Comparison of ENCODE assay signal across 27 cellular contexts in genomic region chr1:55051621-55052020, GRCh38. TPM values are rescaled to one million over a fixed set of nuclear protein-coding genes. Genes with fewer than 3 reads are reported as not detected.
"Had no signal": no experiment of that assay in that cellular context is flagged by ENCODE, and none has a peak within 500 bp of the region (broad histone marks: within the 10 kb centered on the region; RNA-seq: fewer than 3 reads in every experiment).

No MANE protein-coding gene starts in this region.

- H3K9me3 Mint-ChIP-seq: activated CD4-positive, alpha-beta memory T cell treated with anti-CD3 and anti-CD28 coated beads, Interleukin-2, amount 10 ng/mL, durations not matched to agents 7 days and 5 days; activated naive CD4-positive, alpha-beta T cell treated with anti-CD3 and anti-CD28 coated beads, Interleukin-2, amount 50 U/mL, for 24 hours; activated T-cell treated with anti-CD3 and anti-CD28 coated beads, Interleukin-2, amount 50 U/mL, for 72 hours; activated T-helper 2 cell treated with anti-CD3 and anti-CD28 coated beads, Interferon-gamma antibody, Interleukin-2, Interleukin-4, amounts not matched to agents 10 μg/mL and 5 μg/mL and 100 μg/mL, durations not matched to agents 14 hours and 24 hours and 36 hours had no signal

- H3K4me1 ChIP-seq: breast epithelium had no signal

- H3K27me3 Mint-ChIP-seq: activated CD4-positive, alpha-beta memory T cell treated with anti-CD3 and anti-CD28 coated beads, Interleukin-2, amount 10 ng/mL, durations not matched to agents 7 days and 5 days; activated naive CD4-positive, alpha-beta T cell treated with anti-CD3 and anti-CD28 coated beads, Interleukin-2, amount 50 U/mL, for 24 hours had no signal

- H3K36me3 Mint-ChIP-seq: activated naive CD4-positive, alpha-beta T cell treated with anti-CD3 and anti-CD28 coated beads, Interleukin-2, amount 50 U/mL, for 24 hours had no signal

- H3K4me3 ChIP-seq: breast epithelium, K562 had no signal

- ATAC-seq: activated T-cell treated with anti-CD3 and anti-CD28 coated beads, Interleukin-2, amount 50 U/mL, for 72 hours; K562; PC-3; T-helper 17 cell had no signal

- H3K27me3 ChIP-seq: breast epithelium had no signal

- FAIRE-seq: K562, TTC549 had no signal

- H3K4me1 Mint-ChIP-seq: activated CD4-positive, alpha-beta memory T cell treated with anti-CD3 and anti-CD28 coated beads, Interleukin-2, amount 10 ng/mL, durations not matched to agents 7 days and 5 days; activated naive CD4-positive, alpha-beta T cell treated with anti-CD3 and anti-CD28 coated beads, Interleukin-2, amount 50 U/mL, for 24 hours; T-helper 17 cell had no signal

- H3K27ac Mint-ChIP-seq: activated CD4-positive, alpha-beta memory T cell treated with anti-CD3 and anti-CD28 coated beads, Interleukin-2, amount 10 ng/mL, durations not matched to agents 7 days and 5 days; activated naive CD4-positive, alpha-beta T cell treated with anti-CD3 and anti-CD28 coated beads, Interleukin-2, amount 50 U/mL, for 24 hours; activated T-cell treated with anti-CD3 and anti-CD28 coated beads, Interleukin-2, amount 50 U/mL, for 72 hours; activated T-helper 2 cell treated with anti-CD3 and anti-CD28 coated beads, Interferon-gamma antibody, Interleukin-2, Interleukin-4, amounts not matched to agents 10 μg/mL and 5 μg/mL and 100 μg/mL, durations not matched to agents 14 hours and 24 hours and 36 hours; T-helper 17 cell had no signal

- H3K4me3 Mint-ChIP-seq: activated CD4-positive, alpha-beta memory T cell treated with anti-CD3 and anti-CD28 coated beads, Interleukin-2, amount 10 ng/mL, durations not matched to agents 7 days and 5 days; activated naive CD4-positive, alpha-beta T cell treated with anti-CD3 and anti-CD28 coated beads, Interleukin-2, amount 50 U/mL, for 24 hours; activated T-cell treated with anti-CD3 and anti-CD28 coated beads, Interleukin-2, amount 50 U/mL, for 72 hours; T-helper 17 cell had no signal

- H3K9me3 ChIP-seq: breast epithelium had no signal

- H3K27ac ChIP-seq: breast epithelium had no signal

- DNase-seq: activated CD4-positive, alpha-beta memory T cell treated with anti-CD3 and anti-CD28 coated beads, Interleukin-2, amount 10 ng/mL, durations not matched to agents 7 days and 5 days; activated CD4-positive, alpha-beta T cell treated with anti-CD3 and anti-CD28 coated beads, Interleukin-2, amount 50 U/mL, for 1 hour; activated CD4-positive, CD25-positive, alpha-beta regulatory T cell; activated naive CD4-positive, alpha-beta T cell; activated T-cell treated with anti-CD3 and anti-CD28 coated beads for 4 hours; activated T-cell treated with anti-CD3 and anti-CD28 coated beads, Interleukin-2, amount 50 U/mL, for 72 hours; caudate nucleus; Karpas-422; MM.1S; NCI-H1105; NCI-H1436; NCI-H1694 treated with DMSO at 0.1 percent for 48 hours; NCI-H2029 treated with DMSO at 0.1 percent for 48 hours; NCI-H510A treated with DMSO at 0.1 percent for 48 hours; NCI-H69; NK-92 treated with Interleukin-12 subunit alpha and Interleukin-12 subunit beta, amount 100 ng/mL, for 24 hours; PC-3; SIG-M5; T-helper 17 cell; T1000 had no signal

- H3K36me3 ChIP-seq: breast epithelium had no signal

RNA-seq across cellular contexts. Expression of gene PCSK9, which starts 12.3 kb away (rescaled TPM):
- total RNA-seq: activated CD8-positive, alpha-beta memory T cell treated with anti-CD3 and anti-CD28 coated beads for 36 hours; activated T-cell treated with anti-CD3 and anti-CD28 coated beads, Interleukin-2, amount 50 U/mL, for 72 hours; T-helper 17 cell had no signal

RNA-seq across cellular contexts. Expression of gene BSND, which starts 52.9 kb away (rescaled TPM):
- total RNA-seq: activated CD8-positive, alpha-beta memory T cell treated with anti-CD3 and anti-CD28 coated beads for 36 hours; activated T-cell treated with anti-CD3 and anti-CD28 coated beads, Interleukin-2, amount 50 U/mL, for 72 hours; activated T-helper 2 cell treated with anti-CD3 and anti-CD28 coated beads, Interferon-gamma antibody, Interleukin-2, Interleukin-4, amounts not matched to agents 10 μg/mL and 5 μg/mL and 100 μg/mL, durations not matched to agents 14 hours and 24 hours and 36 hours; aorta; K562; PC-3 had no signal
- polyA plus RNA-seq: aorta, K562 had no signal
